16 cellular contexts compared by ENCODE assay signal in the genomic region with DNA sequence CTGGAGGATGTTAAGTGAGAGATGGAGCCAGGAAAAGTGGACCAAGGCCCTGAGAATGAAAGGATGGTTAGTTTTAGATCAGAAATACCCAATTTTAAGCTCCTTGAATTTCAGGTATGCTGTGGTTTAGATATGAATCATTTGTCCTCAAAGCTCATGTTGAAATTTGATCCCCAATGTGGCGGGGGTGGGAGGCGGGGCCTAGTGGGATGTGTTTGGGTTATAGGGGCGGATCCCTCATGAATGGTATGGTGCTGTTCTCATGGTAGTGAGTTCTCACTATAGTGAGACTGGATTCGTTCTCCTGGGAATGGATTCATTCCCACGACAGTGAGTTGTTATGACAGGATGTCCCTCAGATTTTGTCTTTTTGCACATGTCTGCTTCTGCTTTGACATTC. TPM values are rescaled to one million over a fixed set of nuclear protein-coding genes. Genes with fewer than 3 reads are reported as not detected.
DNase-seq lines count a peak whose midpoint lies in the region; ATAC-seq and TF ChIP-seq lines count a peak whose summit lies in the region.
"Had no signal": no experiment of that assay in that cellular context is flagged by ENCODE, and none has a peak within 500 bp of the region (broad histone marks: within the 10 kb centered on the region; RNA-seq: fewer than 3 reads in every experiment).

No MANE protein-coding gene starts in this region.

- no peaks in the 10 kb centered on the region for H3K4me1 Mint-ChIP-seq in CD4-positive, alpha-beta memory T cell
- H3K4me1 Mint-ChIP-seq: activated CD4-positive, alpha-beta T cell treated with anti-CD3 and anti-CD28 coated beads, Interleukin-2, amount 10 ng/mL, durations not matched to agents 7 days and 5 days had no signal

- peaks cover 5 to 25% of the 10 kb centered on the region in 2 donors for H3K27me3 Mint-ChIP-seq in CD4-positive, alpha-beta memory T cell

- peak; percentile 31 for ATAC-seq in mucosa of descending colon
- ATAC-seq: pancreas had no signal

- intact Hi-C loops in mucosa of descending colon (cut with DNase I, micrococcal nuclease) = no loop called here
- intact Hi-C loops in CD4-positive, alpha-beta memory T cell (cut with micrococcal nuclease) = no loop called here

- CTCF ChIA-PET in CD4-positive, alpha-beta memory T cell (lab: Charles Lee; ENCODE audit: partially characterized antibody) = no interaction called here

- TF ChIP-seq CTCF in brain microvascular endothelial cell (IDR thresholded peaks at IDR 0.05; ENCODE audit: low read depth, low read length, missing control alignments) (no peak), mucosa of descending colon (IDR thresholded peaks at IDR 0.05) (no peak)

- no peak overlapping the region for H3K27ac ChIP-seq in brain microvascular endothelial cell
- no peak overlapping the region for H3K27ac ChIP-seq in CD4-positive, alpha-beta memory T cell (ENCODE audit: low read depth, low read length)
- H3K27ac ChIP-seq: 22Rv1, pancreas, tibial nerve had no signal

- H3K4me1 ChIP-seq in mucosa of descending colon (ENCODE audit: low read depth) = peaks cover 9% of the 10 kb centered on the region
- no peaks in the 10 kb centered on the region for H3K4me1 ChIP-seq in CD4-positive, alpha-beta memory T cell (ENCODE audit: insufficient read depth, low read length)
- H3K4me1 ChIP-seq: pancreas, tibial nerve had no signal

- no peak overlapping the region for H3K4me3 ChIP-seq in brain microvascular endothelial cell (ENCODE audit: low read depth, low read length)
- no peak overlapping the region for H3K4me3 ChIP-seq in mucosa of descending colon
- no peak overlapping the region for H3K4me3 ChIP-seq in CD4-positive, alpha-beta memory T cell (ENCODE audit: low read length in 2 of 2)
- H3K4me3 ChIP-seq: pancreas, tibial nerve had no signal

- H3K36me3 ChIP-seq in brain microvascular endothelial cell (replicated peaks) = no peaks in the 10 kb centered on the region
- H3K36me3 ChIP-seq in mucosa of descending colon (ENCODE audit: low read depth) = no peaks in the 10 kb centered on the region
- no peaks in the 10 kb centered on the region for H3K36me3 ChIP-seq in CD4-positive, alpha-beta memory T cell (ENCODE audit: insufficient read depth, low read length)
- H3K36me3 ChIP-seq: pancreas, tibial nerve had no signal

- H3K36me3 Mint-ChIP-seq in CD4-positive, alpha-beta memory T cell = no peaks in the 10 kb centered on the region

- POLR2A ChIA-PET in CD4-positive, alpha-beta memory T cell (lab: Charles Lee; ENCODE audit: partially characterized antibody) = no interaction called here

- no peaks in the 10 kb centered on the region for H3K27me3 ChIP-seq in brain microvascular endothelial cell (replicated peaks)
- no peaks in the 10 kb centered on the region for H3K27me3 ChIP-seq in CD4-positive, alpha-beta memory T cell (ENCODE audit: insufficient read depth, low read length)
- H3K27me3 ChIP-seq: pancreas, tibial nerve had no signal

- DNase-seq in DMS 273 (lab: John Stamatoyannopoulos, UW; ENCODE audit: unreplicated experiment) (peak; percentile 3), DMS 273 treated with DMSO at 0.1 percent for 48 hours (lab: John Stamatoyannopoulos, UW) (no peak), NCI-H2171 (lab: John Stamatoyannopoulos, UW) (peak; percentile 2), brain microvascular endothelial cell (peak; percentile 22), mucosa of descending colon (no peak), UCSD-AML1 (lab: John Stamatoyannopoulos, UW; ENCODE audit: unreplicated experiment) (no peak), T-helper 1 cell (no peak)
- DNase-seq in CD4-positive, alpha-beta memory T cell = no peak
- DNase-seq: activated CD4-positive, alpha-beta T cell treated with anti-CD3 and anti-CD28 coated beads, Interleukin-2, amount 10 ng/mL, durations not matched to agents 7 days and 5 days; caudate nucleus; erythroblast; midbrain; NCI-H1436 treated with DMSO at 0.1 percent for 48 hours; pancreas had no signal

- H3K9me3 Mint-ChIP-seq in CD4-positive, alpha-beta memory T cell = no peaks in the 10 kb centered on the region
- H3K9me3 Mint-ChIP-seq: activated CD4-positive, alpha-beta T cell treated with anti-CD3 and anti-CD28 coated beads, Interleukin-2, amount 10 ng/mL, durations not matched to agents 7 days and 5 days had no signal

- H3K9me3 ChIP-seq in mucosa of descending colon = no peaks in the 10 kb centered on the region
- H3K9me3 ChIP-seq in CD4-positive, alpha-beta memory T cell (ENCODE audit: control insufficient read depth in 1 of 2, low read length in 2 of 2) = no peaks in the 10 kb centered on the region
- H3K9me3 ChIP-seq: pancreas, tibial nerve had no signal

- H3K27ac Mint-ChIP-seq in CD4-positive, alpha-beta memory T cell = no peak overlapping the region
- H3K27ac Mint-ChIP-seq: activated CD4-positive, alpha-beta T cell treated with anti-CD3 and anti-CD28 coated beads, Interleukin-2, amount 10 ng/mL, durations not matched to agents 7 days and 5 days had no signal

- in situ Hi-C loops in brain microvascular endothelial cell (cut with HindIII; ENCODE audit: low pct_ligation_motif_present, low sequenced_read_pairs) = no loop called here

- no peak overlapping the region for H3K4me3 Mint-ChIP-seq in CD4-positive, alpha-beta memory T cell
- H3K4me3 Mint-ChIP-seq: activated CD4-positive, alpha-beta T cell treated with anti-CD3 and anti-CD28 coated beads, Interleukin-2, amount 10 ng/mL, durations not matched to agents 7 days and 5 days had no signal

RNA-seq across cellular contexts. Expression of a gene that starts 11.4 kb away (rescaled TPM):
- total RNA-seq in mucosa of descending colon = 100 to 1,000 TPM in 2 of 3 donors, 10 to 100 TPM in 1; 52.7 to 179 (median 120) TPM
- not detected for total RNA-seq in CD4-positive, alpha-beta memory T cell
- under 1 TPM in 1 of 2 donors, not detected in 1; 0.02 TPM for polyA plus RNA-seq in CD4-positive, alpha-beta memory T cell

Comparison
In these comparisons a context has a peak if more than half of its experiments do, and no peak if none do; other contexts are left out.
1. DNase-seq: peak in DMS 273 (single experiment), NCI-H2171 (single experiment) and brain microvascular endothelial cell (single experiment); none in DMS 273 treated with DMSO at 0.1 percent for 48 hours (single experiment), mucosa of descending colon (0 of 3), UCSD-AML1 (single experiment), T-helper 1 cell (0 of 5) and CD4-positive, alpha-beta memory T cell (0 of 5).
2. RNA of a gene that starts 11.4 kb away (total RNA-seq): 52.7 to 179 TPM in mucosa of descending colon; not detected in CD4-positive, alpha-beta memory T cell; every median in the first group is over 10 times any median in the second.